ENCODE assay signal across 15 cellular contexts in genomic region chr2:36480028-36480427, GRCh38.
A peak's percentile ranks its signal among the peaks of the same experiment; 100 is the strongest.
DNase-seq lines count a peak whose midpoint lies in the region; ATAC-seq and TF ChIP-seq lines count a peak whose summit lies in the region.
"Had no signal": no experiment of that assay in that cellular context is flagged by ENCODE, and none has a peak within 500 bp of the region (broad histone marks: within the 10 kb centered on the region; RNA-seq: fewer than 3 reads in every experiment).

No MANE protein-coding gene starts in this region.

- ATAC-seq in SK-N-SH treated with all-trans-retinoic acid at 6 μM for 48 hours (no peak), WTC11 (no peak), GM19035 (IDR thresholded peaks at IDR 0.05; ENCODE audit: unreplicated experiment) (no peak)
- ATAC-seq: K562 had no signal

- H3F3A ChIP-seq in SK-N-SH (replicated peaks; ENCODE audit: insufficient read depth), result peaks cover 92% of the 10 kb centered on the region

- no peak overlapping the region for H3K4me3 ChIP-seq in SK-N-SH (ENCODE audit: low read depth in 2 of 2, low read length in 1 of 2)
- H3K4me3 ChIP-seq in transverse colon, result no peak overlapping the region
- H3K4me3 ChIP-seq: HAP-1, K562 had no signal

- no peak for TF ChIP-seq EP300 in SK-N-SH (IDR thresholded peaks at IDR 0.05; ENCODE audit: borderline replicate concordance in 1 of 2, low read depth in 1 of 2, low read length in 1 of 2)
- no peak for TF ChIP-seq EP300 in transverse colon (IDR thresholded peaks at IDR 0.05; ENCODE audit: low read depth)

- peaks cover 15% of the 10 kb centered on the region; the same call in 1 of the 2 replicates for H3K9me3 ChIP-seq in SK-N-SH
- peaks cover 0 to 11% of the 10 kb centered on the region in 2 donors for H3K9me3 ChIP-seq in transverse colon
- H3K9me3 ChIP-seq: HAP-1 had no signal

- H3K4me3 Mint-ChIP-seq in WTC11, result no peak overlapping the region
- no peak overlapping the region for H3K4me3 Mint-ChIP-seq in activated CD4-positive, alpha-beta memory T cell treated with anti-CD3 and anti-CD28 coated beads, Interleukin-2, amount 10 ng/mL, durations not matched to agents 7 days and 5 days

- peak overlapping the region; percentile 34 to 91; a peak in 3 of 4 replicates for H3K27ac ChIP-seq in SK-N-SH (ENCODE audit: low read depth in 2 of 2, low read length in 1 of 2)
- peak overlapping the region in 3 of 4 donors; percentile 4 to 77 (median 11) for H3K27ac ChIP-seq in transverse colon
- H3K27ac ChIP-seq: 22Rv1, C4-2B had no signal

- H3K27me3 ChIP-seq in SK-N-SH (ENCODE audit: insufficient read depth), result no peaks in the 10 kb centered on the region
- no peaks in the 10 kb centered on the region for H3K27me3 ChIP-seq in transverse colon

- intact Hi-C loops in transverse colon (cut with DNase I; ENCODE audit: low total_unique reads), result no loop called here

- TF ChIP-seq CTCF in SK-N-SH (IDR thresholded peaks at IDR 0.05), result no peak
- no peak for TF ChIP-seq CTCF in WTC11 (IDR thresholded peaks at IDR 0.05)
- TF ChIP-seq CTCF in transverse colon (IDR thresholded peaks at IDR 0.05), result no peak

- no peak overlapping the region for H3K4me2 ChIP-seq in SK-N-SH

- H3K4me1 Mint-ChIP-seq in WTC11, result peaks cover 21% of the 10 kb centered on the region
- H3K4me1 Mint-ChIP-seq in activated CD4-positive, alpha-beta memory T cell treated with anti-CD3 and anti-CD28 coated beads, Interleukin-2, amount 10 ng/mL, durations not matched to agents 7 days and 5 days, result no peaks in the 10 kb centered on the region

- no peak overlapping the region for H2AFZ ChIP-seq in SK-N-SH (ENCODE audit: low read depth)

- H3K36me3 ChIP-seq in SK-N-SH (replicated peaks in 1 of 2; ENCODE audit: control insufficient read depth in 1 of 2, insufficient read depth in 2 of 2, low read length in 1 of 2), result peaks cover 63 to 89% of the 10 kb centered on the region in 2 experiments
- peaks cover 0 to 34% (median 5%) of the 10 kb centered on the region in 4 donors for H3K36me3 ChIP-seq in transverse colon

- in situ Hi-C loops in transverse colon (cut with MboI; ENCODE audit: low pct_ligation_motif_present in 1 of 4, low pct_unique_long_range_greater_than_20kb in 1 of 4, low sequenced_read_pairs in 3 of 4), result loop anchor here in 1 of 4 donors (25.0 kb wide), 1 partner anchor 118 kb away; the partner anchor contains the start of gene CRIM1

- WGBS in SK-N-SH (ENCODE audit: low lambda C conversion rate), result 66% methylated on average over 5 of the region's 5 CpGs
- WGBS in transverse colon (ENCODE audit: low coverage in 1 of 2), 2 donors, result 83 to 90% methylated on average over 3 to 5 of the region's 5 CpGs

- H3K36me3 Mint-ChIP-seq in WTC11, result peaks cover 68% of the 10 kb centered on the region
- peaks cover 20% of the 10 kb centered on the region for H3K36me3 Mint-ChIP-seq in activated CD4-positive, alpha-beta memory T cell treated with anti-CD3 and anti-CD28 coated beads, Interleukin-2, amount 10 ng/mL, durations not matched to agents 7 days and 5 days (ENCODE audit: low read depth)

- no peaks in the 10 kb centered on the region for H4K20me1 ChIP-seq in SK-N-SH (ENCODE audit: insufficient read depth)

- peaks cover 85% of the 10 kb centered on the region for H3K79me2 ChIP-seq in SK-N-SH (ENCODE audit: insufficient read depth)

- H3K9me2 ChIP-seq in SK-N-SH, result no peaks in the 10 kb centered on the region

- CTCF ChIA-PET in SK-N-SH (lab: Yijun Ruan, JAX) (interaction anchor here (0.6 to 1.5 kb wide), 3 partner anchors 9 to 331 kb away, joined by 3 read pairs; no protein-coding TSS in a partner anchor), WTC11 (lab: Charles Lee) (no interaction called here)
- CTCF ChIA-PET in activated CD4-positive, alpha-beta memory T cell treated with anti-CD3 and anti-CD28 coated beads, Interleukin-2, amount 10 ng/mL, durations not matched to agents 7 days and 5 days (lab: Charles Lee), result no interaction called here

- no peak for TF ChIP-seq POLR2A in transverse colon (IDR thresholded peaks at IDR 0.05)

- peak overlapping the region; percentile 12; the same call in 1 of the 2 replicates for H3K27ac Mint-ChIP-seq in WTC11
- H3K27ac Mint-ChIP-seq in activated CD4-positive, alpha-beta memory T cell treated with anti-CD3 and anti-CD28 coated beads, Interleukin-2, amount 10 ng/mL, durations not matched to agents 7 days and 5 days, result no peak overlapping the region

- TF ChIP-seq RAD21 in SK-N-SH (IDR thresholded peaks at IDR 0.05; ENCODE audit: low read length), result no peak

- POLR2A ChIA-PET in SK-N-SH (lab: Yijun Ruan, JAX), result no interaction called here
- POLR2A ChIA-PET in WTC11 (lab: Charles Lee), result no interaction called here
- POLR2A ChIA-PET in activated CD4-positive, alpha-beta memory T cell treated with anti-CD3 and anti-CD28 coated beads, Interleukin-2, amount 10 ng/mL, durations not matched to agents 7 days and 5 days (lab: Charles Lee), result no interaction called here

- peak overlapping the region; percentile 6; the same call in 1 of the 2 replicates for H3K9ac ChIP-seq in SK-N-SH

- no peaks in the 10 kb centered on the region for H3K27me3 Mint-ChIP-seq in WTC11 (ENCODE audit: low read depth)
- no peaks in the 10 kb centered on the region for H3K27me3 Mint-ChIP-seq in activated CD4-positive, alpha-beta memory T cell treated with anti-CD3 and anti-CD28 coated beads, Interleukin-2, amount 10 ng/mL, durations not matched to agents 7 days and 5 days

- DNase-seq in SK-N-SH, result no peak
- DNase-seq in WTC11 (ENCODE audit: low spot score), result no peak
- peak; percentile 62 for DNase-seq in kidney tubule cell (ENCODE audit: low spot score)
- DNase-seq in transverse colon, result no peak
- DNase-seq in NCI-H1092 treated with DMSO at 0.1 percent for 48 hours (lab: John Stamatoyannopoulos, UW), result no peak
- no peak for DNase-seq in activated CD4-positive, alpha-beta memory T cell treated with anti-CD3 and anti-CD28 coated beads, Interleukin-2, amount 10 ng/mL, durations not matched to agents 7 days and 5 days
- DNase-seq: NCI-H1048, NCI-H446, SHP77 treated with DMSO at 0.1 percent for 48 hours had no signal

- H3K9me3 Mint-ChIP-seq in WTC11, result peaks cover 14% of the 10 kb centered on the region
- H3K9me3 Mint-ChIP-seq in activated CD4-positive, alpha-beta memory T cell treated with anti-CD3 and anti-CD28 coated beads, Interleukin-2, amount 10 ng/mL, durations not matched to agents 7 days and 5 days, result peaks cover 24% of the 10 kb centered on the region

- H3K4me1 ChIP-seq in SK-N-SH (ENCODE audit: control insufficient read depth in 1 of 2, insufficient read depth in 2 of 2, low read depth in 1 of 2, low read length in 1 of 2), result peaks cover 0 to 63% of the 10 kb centered on the region in 2 experiments
- H3K4me1 ChIP-seq in transverse colon, result peaks cover 4 to 20% (median 17%) of the 10 kb centered on the region in 4 donors
- H3K4me1 ChIP-seq: HAP-1 had no signal

TF ChIP-seq in SK-N-SH, 30 proteins besides CTCF, POLR2A, EP300 and RAD21 (continues in another document):
- no peak for TF ChIP-seq ZBTB33 (IDR thresholded peaks at IDR 0.05; ENCODE audit: borderline replicate concordance, low read depth)

TF ChIP-seq in SK-N-SH treated with all-trans-retinoic acid at 6 μM for 48 hours, 23 proteins besides CTCF, POLR2A, EP300 and RAD21 (continues in another document):
- TF ChIP-seq CREB5 (CRISPR knock-in tag; IDR thresholded peaks at IDR 0.05; ENCODE audit: low read depth) (no peak), ZC3H10 (CRISPR knock-in tag; IDR thresholded peaks at IDR 0.05) (no peak), TOX (CRISPR knock-in tag; IDR thresholded peaks at IDR 0.05; ENCODE audit: borderline replicate concordance) (no peak), PPARA (CRISPR knock-in tag; IDR thresholded peaks at IDR 0.05; ENCODE audit: borderline replicate concordance) (no peak), BACH2 (CRISPR knock-in tag; IDR thresholded peaks at IDR 0.05; ENCODE audit: borderline replicate concordance) (no peak)

TF ChIP-seq in WTC11, 78 proteins besides CTCF, POLR2A, EP300 and RAD21:
- TF ChIP-seq EMX1 (CRISPR knock-in tag; IDR thresholded peaks at IDR 0.05), result no peak
- TF ChIP-seq ZNF219 (CRISPR knock-in tag; IDR thresholded peaks at IDR 0.05; ENCODE audit: borderline replicate concordance), result no peak
- TF ChIP-seq ZNF138 (CRISPR knock-in tag; conservative IDR thresholded peaks at IDR 0.05), result no peak
- TF ChIP-seq FOXJ3 (CRISPR knock-in tag; IDR thresholded peaks at IDR 0.05; ENCODE audit: borderline replicate concordance), result no peak
- no peak for TF ChIP-seq RORB (CRISPR knock-in tag; IDR thresholded peaks at IDR 0.05)
- no peak for TF ChIP-seq ZNF263 (CRISPR knock-in tag; IDR thresholded peaks at IDR 0.05; ENCODE audit: low read depth)
- TF ChIP-seq HMGA2 (CRISPR knock-in tag; IDR thresholded peaks at IDR 0.05), result no peak
- TF ChIP-seq USF1 (CRISPR knock-in tag; IDR thresholded peaks at IDR 0.05), result no peak
- no peak for TF ChIP-seq PRRX2 (CRISPR knock-in tag; IDR thresholded peaks at IDR 0.05)
- no peak for TF ChIP-seq NFE2L1 (CRISPR knock-in tag; IDR thresholded peaks at IDR 0.05)
- TF ChIP-seq FOXP1 (CRISPR knock-in tag; IDR thresholded peaks at IDR 0.05; ENCODE audit: borderline replicate concordance), result no peak
